In genomic region chr19:3061214-3062161, GRCh38 we compare ENCODE assay signal across 8 cellular contexts. TPM values are rescaled to one million over a fixed set of nuclear protein-coding genes. Genes with fewer than 3 reads are reported as not detected.
DNase-seq lines count a peak whose midpoint lies in the region; ATAC-seq and TF ChIP-seq lines count a peak whose summit lies in the region.

No MANE protein-coding gene starts in this region.

- TF ChIP-seq CTCF in GM10248 (IDR thresholded peaks at IDR 0.05; ENCODE audit: control extremely low read depth, extremely low read depth, low read depth, missing control alignments), result peak; percentile 48
- TF ChIP-seq CTCF in gastroesophageal sphincter (IDR thresholded peaks at IDR 0.05), result peak in 3 of 4 experiments; percentile 34 to 70 (median 38)
- TF ChIP-seq CTCF in osteoblast (IDR thresholded peaks at IDR 0.05; ENCODE audit: extremely low read depth, low read depth, low read length), result no peak
- TF ChIP-seq CTCF in upper lobe of left lung (IDR thresholded peaks at IDR 0.05), result peak in 3 of 6 experiments; percentile 19 to 32 (median 23)

- peak overlapping the region; percentile 86 to 99 (median 98) for H3K27ac ChIP-seq in gastroesophageal sphincter
- H3K27ac ChIP-seq in osteoblast (ENCODE audit: low read depth, low read length), result peak overlapping the region; percentile 37
- peak overlapping the region; percentile 92 to 99 (median 96) for H3K27ac ChIP-seq in upper lobe of left lung

- TF ChIP-seq POLR2A in gastroesophageal sphincter (IDR thresholded peaks at IDR 0.05), result peak in 1 of 2 donors; percentile 39
- TF ChIP-seq POLR2A in upper lobe of left lung (IDR thresholded peaks at IDR 0.05), result peak in 2 of 4 donors; percentile 23 to 56

- H3K4me1 ChIP-seq in gastroesophageal sphincter, result peaks cover 2 to 61% (median 26%) of the 10 kb centered on the region in 3 donors
- peaks cover 13% of the 10 kb centered on the region for H3K4me1 ChIP-seq in osteoblast (ENCODE audit: insufficient read depth, low read length)
- peaks cover 44 to 77% (median 68%) of the 10 kb centered on the region in 4 donors for H3K4me1 ChIP-seq in upper lobe of left lung

- peaks cover 33% of the 10 kb centered on the region for H4K20me1 ChIP-seq in osteoblast (ENCODE audit: insufficient read depth, low read length)

- H3K9me3 ChIP-seq in gastroesophageal sphincter (no peaks in the 10 kb centered on the region), osteoblast (ENCODE audit: low read depth, low read length) (no peaks in the 10 kb centered on the region), upper lobe of left lung (no peaks in the 10 kb centered on the region)

- peaks cover 0 to 36% of the 10 kb centered on the region in 2 donors for H3K36me3 ChIP-seq in gastroesophageal sphincter
- peaks cover 23% of the 10 kb centered on the region for H3K36me3 ChIP-seq in osteoblast (ENCODE audit: insufficient read depth, low read length)
- H3K36me3 ChIP-seq in upper lobe of left lung, result peaks cover 10 to 36% (median 28%) of the 10 kb centered on the region in 4 donors

- ATAC-seq in gastroesophageal sphincter (peak; percentile 44), upper lobe of left lung (ENCODE audit: low FRiP score in 2 of 2) (peak; percentile 56 to 72)

- H3K27me3 ChIP-seq in gastroesophageal sphincter, result no peaks in the 10 kb centered on the region
- no peaks in the 10 kb centered on the region for H3K27me3 ChIP-seq in osteoblast (ENCODE audit: insufficient read depth, low read length)
- no peaks in the 10 kb centered on the region for H3K27me3 ChIP-seq in upper lobe of left lung

- peaks cover 31% of the 10 kb centered on the region for H3K79me2 ChIP-seq in osteoblast (ENCODE audit: insufficient read depth, low read length)

- H3K4me3 ChIP-seq in gastroesophageal sphincter (peak overlapping the region; percentile 68 to 79), osteoblast (ENCODE audit: insufficient read depth, low read length) (peak overlapping the region; percentile 87), upper lobe of left lung (peak overlapping the region; percentile 72 to 92 (median 88))

- TF ChIP-seq EP300 in gastroesophageal sphincter (IDR thresholded peaks at IDR 0.05) (no peak), upper lobe of left lung (IDR thresholded peaks at IDR 0.05) (no peak)

- CTCF ChIA-PET in GM10248 (lab: Yijun Ruan, JAX), result interaction anchor here (1.0 to 4.3 kb wide), 7 partner anchors 8 to 111 kb away, joined by 3 to 23 read pairs (median 3); no protein-coding TSS in a partner anchor

- whole genome bisulfite sequencing in gastroesophageal sphincter (ENCODE audit: low coverage in 1 of 2), 2 donors, result no CpG with 5 or more reads among the region's 85 CpGs
- WGBS in upper lobe of left lung, 2 donors, result 0 to 3% methylated on average over 8 to 41 of the region's 85 CpGs

- H3K4me2 ChIP-seq in osteoblast (ENCODE audit: insufficient read depth, low read length), result peak overlapping the region; percentile 86

- H2AFZ ChIP-seq in osteoblast (ENCODE audit: low read length), result no peak overlapping the region

- DNase-seq in GM10248 (ENCODE audit: extremely low spot score), result peak; percentile 81
- peak; percentile 88 for DNase-seq in NCI-H69 (lab: John Stamatoyannopoulos, UW)
- DNase-seq in activated effector memory CD4-positive, alpha-beta T cell treated with Interleukin-2 at 50 U/mL for 16 hours, result peak; percentile 80
- DNase-seq in osteoblast (ENCODE audit: insufficient read length, low spot score, missing footprints), result peak; percentile 95
- DNase-seq in upper lobe of left lung, result peak; percentile 51 to 92
- DNase-seq in NCI-H187 (lab: John Stamatoyannopoulos, UW), result no peak
- no peak for DNase-seq in NOMO-1 treated with DMSO at 0.1 percent for 48 hours (lab: John Stamatoyannopoulos, UW; ENCODE audit: unreplicated experiment)

- POLR2A ChIA-PET in GM10248 (lab: Yijun Ruan, JAX), result interaction anchor here (0.6 kb wide), 1 partner anchor 1688 kb away, joined by 5 read pairs; no protein-coding TSS in a partner anchor

RNA-seq across cellular contexts. Expression of gene TLE5, which starts 0.8 kb away (rescaled TPM):
- 100 to 1,000 TPM; 502 to 905 (median 558) TPM for total RNA-seq in gastroesophageal sphincter
- total RNA-seq in osteoblast, result 209 and 211 TPM in 2 replicates
- total RNA-seq in upper lobe of left lung, result 100 to 1,000 TPM; 324 to 781 (median 471) TPM

RNA-seq across cellular contexts. Expression of gene TLE2, which starts 32.4 kb away (rescaled TPM):
- total RNA-seq in gastroesophageal sphincter (10 to 100 TPM; 27.1 to 46.1 (median 34.4) TPM), osteoblast (2.4 and 5.1 TPM in 2 replicates), upper lobe of left lung (100 to 1,000 TPM in 1 of 6 donors, 10 to 100 TPM in 5; 35.0 to 115 (median 56.0) TPM)

RNA-seq across cellular contexts. Expression of gene GNA11, which starts 32.7 kb away (rescaled TPM):
- total RNA-seq in gastroesophageal sphincter (100 to 1,000 TPM in 1 of 4 donors, 10 to 100 TPM in 3; 68.4 to 154 (median 83.4) TPM), osteoblast (73.7 and 74.2 TPM in 2 replicates), upper lobe of left lung (100 to 1,000 TPM in 1 of 6 donors, 10 to 100 TPM in 5; 60.0 to 103 (median 75.9) TPM)

Comparison
In these comparisons a context has a peak if more than half of its experiments do, and no peak if none do; other contexts are left out.
1. DNase-seq: peak in GM10248 (single experiment), NCI-H69 (single experiment), activated effector memory CD4-positive, alpha-beta T cell treated with Interleukin-2 at 50 U/mL for 16 hours (single experiment), osteoblast (single experiment) and upper lobe of left lung (2 of 2); none in NCI-H187 (0 of 2) and NOMO-1 treated with DMSO at 0.1 percent for 48 hours (single experiment).
2. H3K27ac ChIP-seq: peak in every context shown above with its lines; median percentile 98 in gastroesophageal sphincter; 96 in upper lobe of left lung; 37 in osteoblast.
3. Peak in every context shown above with its lines, with median percentiles within 50 percentile points of each other: H3K4me3 ChIP-seq.